In the genomic region with DNA sequence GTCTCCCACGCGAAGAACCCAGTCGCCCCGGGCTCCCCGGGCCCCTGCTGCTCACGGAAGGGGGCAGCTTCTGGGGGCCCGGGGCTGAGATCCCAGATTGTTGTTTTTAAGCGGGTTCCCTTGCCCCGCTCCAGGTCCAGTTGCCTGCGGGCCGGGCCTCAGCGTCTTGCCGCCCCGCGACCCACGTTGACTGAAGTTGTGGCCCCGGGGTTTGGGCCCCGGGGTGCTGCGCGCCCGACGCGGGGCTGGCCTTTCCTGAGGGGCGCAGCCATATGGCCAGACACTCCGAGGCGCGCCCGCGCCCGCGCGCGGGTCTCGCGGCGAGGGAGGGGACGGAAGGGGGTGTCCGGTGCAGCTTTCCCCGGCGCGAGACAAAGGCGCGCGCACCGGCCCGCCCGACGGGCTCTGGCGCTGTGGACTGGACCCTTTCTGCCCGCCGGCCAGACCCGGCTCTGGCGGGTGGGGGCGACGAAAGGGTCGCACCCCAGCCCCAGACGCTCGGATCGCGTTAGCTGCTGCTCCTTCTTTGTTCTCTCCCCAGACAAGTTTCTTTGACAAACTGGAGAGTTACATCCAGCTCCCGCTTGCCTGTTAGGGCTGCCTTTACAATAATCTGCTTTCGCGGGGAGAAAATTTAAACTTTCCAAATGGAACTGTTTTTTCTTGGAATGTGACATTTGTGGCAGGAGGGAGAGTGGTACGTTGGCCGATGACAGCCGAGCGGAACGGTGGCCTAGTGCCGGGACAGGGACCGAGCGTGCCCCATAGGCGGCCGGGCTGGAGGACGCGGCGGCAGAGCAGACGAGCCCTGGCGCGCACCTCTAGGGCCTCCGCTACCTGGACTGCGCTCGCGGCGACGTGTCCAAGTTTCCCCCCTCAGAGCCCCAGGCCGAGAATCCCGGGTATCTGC, we compare ENCODE assay signal across 8 cellular contexts. TPM values are rescaled to one million over a fixed set of nuclear protein-coding genes. Genes with fewer than 3 reads are reported as not detected.
DNase-seq lines count a peak whose midpoint lies in the region; ATAC-seq and TF ChIP-seq lines count a peak whose summit lies in the region.

No MANE protein-coding gene starts in this region.

- intact Hi-C loops in ascending aorta (cut with DNase I): loop anchor here (2.0 to 10.0 kb wide), 4 partner anchors 26 to 224 kb away; a partner anchor contains a TSS

- H3K4me3 ChIP-seq in ascending aorta: peak overlapping the region; percentile 82 to 98
- peak overlapping the region; percentile 94 for H3K4me3 ChIP-seq in hepatocyte

- peak overlapping the region; percentile 45 for H3K4me3 Mint-ChIP-seq in activated naive CD4-positive, alpha-beta T cell treated with anti-CD3 and anti-CD28 coated beads, Interleukin-2, amount 50 U/mL, for 24 hours

- H3K9me3 ChIP-seq in ascending aorta (no peaks in the 10 kb centered on the region), hepatocyte (ENCODE audit: low read depth) (no peaks in the 10 kb centered on the region)

- no peak for TF ChIP-seq CTCF in ascending aorta (IDR thresholded peaks at IDR 0.05)
- no peak for TF ChIP-seq CTCF in hepatocyte (IDR thresholded peaks at IDR 0.05; ENCODE audit: poor library complexity)

- ATAC-seq in HG03045 (IDR thresholded peaks at IDR 0.05; ENCODE audit: unreplicated experiment): no peak

- no peaks in the 10 kb centered on the region for H3K9me3 Mint-ChIP-seq in activated naive CD4-positive, alpha-beta T cell treated with anti-CD3 and anti-CD28 coated beads, Interleukin-2, amount 50 U/mL, for 24 hours

- DNase-seq in activated naive CD4-positive, alpha-beta T cell (lab: John Stamatoyannopoulos, UW): no peak
- DNase-seq in KBM-7 (peak; percentile 37), ascending aorta (ENCODE audit: low spot score in 2 of 2) (peak in 1 of 2 donors; percentile 66), hepatocyte (ENCODE audit: low spot score) (peak; percentile 68), retina (peak; percentile 88), hepatic stellate cell (ENCODE audit: low spot score) (no peak)

- H3K4me1 ChIP-seq in ascending aorta (peaks cover 0 to 15% of the 10 kb centered on the region in 2 donors), hepatocyte (ENCODE audit: insufficient read depth) (peaks cover 38% of the 10 kb centered on the region)

- H3K9me2 ChIP-seq in hepatocyte (replicated peaks; ENCODE audit: insufficient read depth): no peaks in the 10 kb centered on the region

- H3K27me3 Mint-ChIP-seq in activated naive CD4-positive, alpha-beta T cell treated with anti-CD3 and anti-CD28 coated beads, Interleukin-2, amount 50 U/mL, for 24 hours: peaks cover 37% of the 10 kb centered on the region

- H3K27ac Mint-ChIP-seq in activated naive CD4-positive, alpha-beta T cell treated with anti-CD3 and anti-CD28 coated beads, Interleukin-2, amount 50 U/mL, for 24 hours: no peak overlapping the region

- H3K36me3 Mint-ChIP-seq in activated naive CD4-positive, alpha-beta T cell treated with anti-CD3 and anti-CD28 coated beads, Interleukin-2, amount 50 U/mL, for 24 hours: no peaks in the 10 kb centered on the region

- peak overlapping the region; percentile 89 to 98 for H3K27ac ChIP-seq in ascending aorta
- peak overlapping the region; percentile 100 for H3K27ac ChIP-seq in hepatocyte

- H3K4me2 ChIP-seq in hepatocyte: peak overlapping the region; percentile 74

- peaks cover 40% of the 10 kb centered on the region for H4K20me1 ChIP-seq in hepatocyte (ENCODE audit: insufficient read depth, poor library complexity, severe bottlenecking)

- WGBS in hepatocyte (ENCODE audit: low lambda C conversion rate, missing lambda C conversion rate): 2% methylated on average over 70 of the region's 87 CpGs

- H2AFZ ChIP-seq in hepatocyte: peak overlapping the region; percentile 61

- peaks cover 55% of the 10 kb centered on the region for H3K79me2 ChIP-seq in hepatocyte

- in situ Hi-C loops in KBM-7 (cut with MboI; ENCODE audit: low pct_unique_long_range_greater_than_20kb, low sequenced_read_pairs): loop anchor here (25.0 kb wide), 1 partner anchor 132 kb away; no protein-coding TSS in a partner anchor

- H3K27me3 ChIP-seq in ascending aorta (no peaks in the 10 kb centered on the region), hepatocyte (no peaks in the 10 kb centered on the region)

- H3K36me3 ChIP-seq in ascending aorta: no peaks in the 10 kb centered on the region
- H3K36me3 ChIP-seq in hepatocyte (replicated peaks; ENCODE audit: insufficient read depth, low read depth): no peaks in the 10 kb centered on the region

- peaks cover 11% of the 10 kb centered on the region for H3K4me1 Mint-ChIP-seq in activated naive CD4-positive, alpha-beta T cell treated with anti-CD3 and anti-CD28 coated beads, Interleukin-2, amount 50 U/mL, for 24 hours

RNA-seq across cellular contexts. Expression of a gene that starts 0.7 kb away (rescaled TPM):
- total RNA-seq in ascending aorta: 32.6 TPM
- 46.7 and 57.7 TPM in 2 replicates for total RNA-seq in hepatocyte
- polyA plus RNA-seq in hepatocyte: 22.1 and 23.8 TPM in 2 replicates

Comparison
In these comparisons a context has a peak if more than half of its experiments do, and no peak if none do; other contexts are left out.
1. DNase-seq: peak in KBM-7 (single experiment), hepatocyte (single experiment) and retina (single experiment); none in activated naive CD4-positive, alpha-beta T cell (0 of 4) and hepatic stellate cell (single experiment).